8 cellular contexts compared by ENCODE assay signal in the genomic region with DNA sequence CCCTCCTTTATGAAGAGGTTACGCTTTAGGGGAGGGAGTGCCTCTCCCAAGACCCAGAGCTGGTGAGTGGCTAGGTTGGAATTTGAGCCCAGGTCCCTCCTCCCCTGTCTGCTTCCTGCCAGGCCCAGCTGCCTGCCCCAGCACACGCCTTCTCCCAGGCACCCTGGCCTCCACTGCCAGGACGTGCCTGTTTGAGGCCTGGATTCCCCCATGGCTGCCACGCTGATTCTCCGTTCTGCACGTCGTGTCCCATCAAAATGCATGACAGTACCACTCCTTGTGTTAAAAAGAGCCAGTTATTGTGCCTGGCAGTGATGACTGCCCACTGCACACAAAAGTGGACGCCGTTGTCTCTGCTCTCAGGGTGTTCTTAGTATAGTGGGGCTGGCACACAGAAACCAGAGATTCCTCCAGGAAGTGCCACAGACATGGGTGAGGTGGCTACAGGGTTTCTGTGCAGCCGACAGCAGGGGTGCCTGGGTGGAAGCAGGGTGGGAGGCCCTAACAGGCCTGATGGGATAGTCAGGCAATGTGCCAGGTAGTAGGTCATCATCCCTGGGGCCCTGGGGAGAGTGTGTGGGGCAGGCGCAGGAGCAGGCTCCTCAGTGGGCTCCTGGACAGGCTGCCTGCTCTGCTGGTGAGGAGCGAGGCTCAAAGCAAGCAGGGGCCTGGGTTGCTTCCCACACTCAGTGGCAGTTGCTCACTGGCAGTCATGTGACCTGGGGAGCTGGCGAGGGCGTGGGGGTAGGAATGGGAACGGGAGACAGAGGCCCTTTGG. TPM values are rescaled to one million over a fixed set of nuclear protein-coding genes. Genes with fewer than 3 reads are reported as not detected.
DNase-seq lines count a peak whose midpoint lies in the region; ATAC-seq and TF ChIP-seq lines count a peak whose summit lies in the region.
"Had no signal": no experiment of that assay in that cellular context is flagged by ENCODE, and none has a peak within 500 bp of the region (broad histone marks: within the 10 kb centered on the region; RNA-seq: fewer than 3 reads in every experiment).

No MANE protein-coding gene starts in this region.

- H3K27ac Mint-ChIP-seq in T-cell (peak overlapping the region; percentile 84 to 90), osteocyte (ENCODE audit: unreplicated experiment) (peak overlapping the region; percentile 97)

- peaks cover 27% of the 10 kb centered on the region for H3K36me3 Mint-ChIP-seq in T-cell
- peaks cover 4% of the 10 kb centered on the region for H3K36me3 Mint-ChIP-seq in osteocyte (ENCODE audit: unreplicated experiment)

- ATAC-seq in T-cell (replicated peaks in 1 of 4) (peak in 3 of 4 experiments; percentile 28 to 51 (median 34)), foreskin keratinocyte (peak; percentile 82)

- H3K27ac ChIP-seq in foreskin keratinocyte = peak overlapping the region; percentile 96
- H3K27ac ChIP-seq: SK-N-MC had no signal

- no peaks in the 10 kb centered on the region for H3K27me3 ChIP-seq in foreskin keratinocyte

- H3K27me3 Mint-ChIP-seq in T-cell (no peaks in the 10 kb centered on the region), osteocyte (ENCODE audit: unreplicated experiment) (no peaks in the 10 kb centered on the region)

- POLR2A ChIA-PET in T-cell (lab: Charles Lee) = interaction anchor here in 1 of 2 donors (0.6 kb wide), 1 partner anchor 145 kb away, joined by 3 read pairs; no protein-coding TSS in a partner anchor

- CTCF ChIA-PET in T-cell (lab: Charles Lee) = interaction anchor here in 1 of 2 donors (1.4 kb wide), 1 partner anchor 40 kb away, joined by 4 read pairs; no protein-coding TSS in a partner anchor

- no peaks in the 10 kb centered on the region for H3K9me3 Mint-ChIP-seq in T-cell
- H3K9me3 Mint-ChIP-seq in osteocyte (ENCODE audit: unreplicated experiment) = no peaks in the 10 kb centered on the region

- H3K4me3 Mint-ChIP-seq in T-cell (peak overlapping the region in 2 of 3 donors; percentile 5 to 62), osteocyte (ENCODE audit: unreplicated experiment) (peak overlapping the region; percentile 26)

- TF ChIP-seq CTCF in foreskin keratinocyte (conservative IDR thresholded peaks at IDR 0.05) (no peak), osteocyte (IDR thresholded peaks at IDR 0.05) (no peak)

- DNase-seq in HCEC 1CT = peak; percentile 96
- DNase-seq in T-cell = no peak
- peak; percentile 95 to 97 for DNase-seq in foreskin keratinocyte
- no peak for DNase-seq in osteocyte (ENCODE audit: extremely low spot score, unreplicated experiment)
- DNase-seq in DMS53 treated with DMSO at 0.1 percent for 48 hours (lab: John Stamatoyannopoulos, UW; ENCODE audit: unreplicated experiment) = no peak
- no peak for DNase-seq in NCI-H1105 treated with DMSO at 0.1 percent for 48 hours (lab: John Stamatoyannopoulos, UW)
- DNase-seq in T-helper 9 cell = no peak

- H3K4me1 Mint-ChIP-seq in T-cell (peaks cover 73 to 78% (median 76%) of the 10 kb centered on the region in 3 donors), osteocyte (ENCODE audit: unreplicated experiment) (peaks cover 60% of the 10 kb centered on the region)

- H3K4me1 ChIP-seq in foreskin keratinocyte = peaks cover 53% of the 10 kb centered on the region

RNA-seq across cellular contexts. Expression of a gene that starts 24.2 kb away (rescaled TPM):
- total RNA-seq in T-cell (100 to 1,000 TPM; 214 to 317 (median 262) TPM), foreskin keratinocyte (49.3 and 61.4 TPM in 2 replicates), osteocyte (104 TPM in 2 replicates)
- polyA plus RNA-seq in foreskin keratinocyte = 60.0 and 71.4 TPM in 2 replicates

RNA-seq across cellular contexts. Expression of a gene that starts 36.0 kb away (rescaled TPM):
- total RNA-seq in T-cell (10 to 100 TPM; 42.0 to 57.8 (median 47.1) TPM), foreskin keratinocyte (12.4 and 14.3 TPM in 2 replicates), osteocyte (44.7 and 46.3 TPM in 2 replicates)
- 10.7 and 12.5 TPM in 2 replicates for polyA plus RNA-seq in foreskin keratinocyte

Comparison
In these comparisons a context has a peak if more than half of its experiments do, and no peak if none do; other contexts are left out.
1. DNase-seq: peak in HCEC 1CT (single experiment) and foreskin keratinocyte (2 of 2); none in T-cell (0 of 34), osteocyte (single experiment), DMS53 treated with DMSO at 0.1 percent for 48 hours (single experiment), NCI-H1105 treated with DMSO at 0.1 percent for 48 hours (single experiment) and T-helper 9 cell (single experiment).